Comparison of ENCODE assay signal across 11 cellular contexts in genomic region chr16:4521971-4522623, GRCh38. TPM values are rescaled to one million over a fixed set of nuclear protein-coding genes. Genes with fewer than 3 reads are reported as not detected.
A peak's percentile ranks its signal among the peaks of the same experiment; 100 is the strongest.
DNase-seq lines count a peak whose midpoint lies in the region; ATAC-seq, FAIRE-seq and TF ChIP-seq lines count a peak whose summit lies in the region.
"Had no signal": no experiment of that assay in that cellular context is flagged by ENCODE, and none has a peak within 500 bp of the region (broad histone marks: within the 10 kb centered on the region; RNA-seq: fewer than 3 reads in every experiment).

No MANE protein-coding gene starts in this region.

- H3K9me3 Mint-ChIP-seq in activated naive CD8-positive, alpha-beta T cell treated with anti-CD3 and anti-CD28 coated beads for 36 hours = no peaks in the 10 kb centered on the region
- H3K9me3 Mint-ChIP-seq: activated naive CD4-positive, alpha-beta T cell treated with anti-CD3 and anti-CD28 coated beads, Interleukin-2, amount 50 U/mL, for 24 hours had no signal

- peak; percentile 80 for DNase-seq in NCI-H146 treated with DMSO at 0.1 percent for 48 hours (lab: John Stamatoyannopoulos, UW; ENCODE audit: unreplicated experiment)
- peak; percentile 89 to 92 for DNase-seq in SJCRH30
- DNase-seq in left ventricle myocardium superior = peak; percentile 66
- DNase-seq in spleen = peak; percentile 56
- DNase-seq in activated naive CD8-positive, alpha-beta T cell treated with anti-CD3 and anti-CD28 coated beads for 36 hours = no peak
- no peak for DNase-seq in GM12891 (ENCODE audit: insufficient read length, low spot score)
- DNase-seq: mammary epithelial cell had no signal

- H3K36me3 Mint-ChIP-seq in activated naive CD8-positive, alpha-beta T cell treated with anti-CD3 and anti-CD28 coated beads for 36 hours = peaks cover 6% of the 10 kb centered on the region
- H3K36me3 Mint-ChIP-seq: activated naive CD4-positive, alpha-beta T cell treated with anti-CD3 and anti-CD28 coated beads, Interleukin-2, amount 50 U/mL, for 24 hours had no signal

- TF ChIP-seq POLR2A in spleen (IDR thresholded peaks at IDR 0.05) (no peak), GM12891 (IDR thresholded peaks at IDR 0.05; ENCODE audit: low read depth, low read length) (no peak)

- 80 to 87% (median 81%) methylated on average over 7 to 11 of the region's 11 CpGs for WGBS in spleen, 5 donors

- peak; percentile 50 for ATAC-seq in left ventricle myocardium superior
- ATAC-seq in GM21390 (IDR thresholded peaks at IDR 0.05; ENCODE audit: unreplicated experiment) = no peak

- no peaks in the 10 kb centered on the region for H3K36me3 ChIP-seq in SJCRH30
- peaks cover 0 to 22% (median 0%) of the 10 kb centered on the region in 6 donors for H3K36me3 ChIP-seq in spleen

- H3K27me3 Mint-ChIP-seq in activated naive CD8-positive, alpha-beta T cell treated with anti-CD3 and anti-CD28 coated beads for 36 hours = no peaks in the 10 kb centered on the region
- H3K27me3 Mint-ChIP-seq: activated naive CD4-positive, alpha-beta T cell treated with anti-CD3 and anti-CD28 coated beads, Interleukin-2, amount 50 U/mL, for 24 hours had no signal

- H3K9me3 ChIP-seq in SJCRH30 (replicated peaks) (no peaks in the 10 kb centered on the region), spleen (no peaks in the 10 kb centered on the region)
- H3K9me3 ChIP-seq: testis had no signal

- intact Hi-C loops in left ventricle myocardium superior (cut with micrococcal nuclease) (no loop called here), spleen (cut with DNase I; ENCODE audit: low total_unique reads) (no loop called here)

- H3K4me1 ChIP-seq in SJCRH30 (peaks cover 24% of the 10 kb centered on the region), spleen (peaks cover 0 to 34% (median 4%) of the 10 kb centered on the region in 6 donors)

- H3K4me3 Mint-ChIP-seq in activated naive CD8-positive, alpha-beta T cell treated with anti-CD3 and anti-CD28 coated beads for 36 hours = no peak overlapping the region
- H3K4me3 Mint-ChIP-seq: activated naive CD4-positive, alpha-beta T cell treated with anti-CD3 and anti-CD28 coated beads, Interleukin-2, amount 50 U/mL, for 24 hours had no signal

- H3K27me3 ChIP-seq in SJCRH30 (no peaks in the 10 kb centered on the region), spleen (replicated peaks in 1 of 7) (no peaks in the 10 kb centered on the region)
- H3K27me3 ChIP-seq: testis had no signal

- H3K4me3 ChIP-seq in SJCRH30 (no peak overlapping the region), spleen (no peak overlapping the region)
- H3K4me3 ChIP-seq: testis had no signal

- no peak overlapping the region for H3K27ac Mint-ChIP-seq in activated naive CD8-positive, alpha-beta T cell treated with anti-CD3 and anti-CD28 coated beads for 36 hours
- H3K27ac Mint-ChIP-seq: activated naive CD4-positive, alpha-beta T cell treated with anti-CD3 and anti-CD28 coated beads, Interleukin-2, amount 50 U/mL, for 24 hours had no signal

- H3K27ac ChIP-seq in SJCRH30 (peak overlapping the region; percentile 74), spleen (no peak overlapping the region)

- no peak for TF ChIP-seq CTCF in spleen (IDR thresholded peaks at IDR 0.05 in 8 of 11, conservative IDR thresholded peaks at IDR 0.05 in 3 of 11)

- H3K4me1 Mint-ChIP-seq in activated naive CD8-positive, alpha-beta T cell treated with anti-CD3 and anti-CD28 coated beads for 36 hours = peaks cover 9% of the 10 kb centered on the region

- FAIRE-seq in GM12891 (lab: Jason Lieb, UNC) = no peak

TF ChIP-seq in GM12891, 5 proteins besides CTCF, POLR2A, EP300 and RAD21:
- TF ChIP-seq POU2F2 (IDR thresholded peaks at IDR 0.05; ENCODE audit: low read depth, low read length) = no peak
- no peak for TF ChIP-seq SPI1 (IDR thresholded peaks at IDR 0.05; ENCODE audit: low read depth, low read length)
- no peak for TF ChIP-seq PAX5 (IDR thresholded peaks at IDR 0.05; ENCODE audit: insufficient read depth, low read length, severe bottlenecking)
- no peak for TF ChIP-seq TAF1 (IDR thresholded peaks at IDR 0.05; ENCODE audit: low read depth, low read length)
- TF ChIP-seq POLR2AphosphoS5 (IDR thresholded peaks at IDR 0.05; ENCODE audit: low read depth, low read length) = no peak

RNA-seq across cellular contexts. Expression of gene CDIP1, which starts 16.5 kb away (rescaled TPM):
- total RNA-seq in SJCRH30 (2014; rRNA removed; shearing (Covaris generic)) = 28.6 and 31.0 TPM in 2 replicates
- total RNA-seq in left ventricle myocardium superior (53.3 TPM), spleen (10 to 100 TPM; 17.8 to 26.9 (median 21.8) TPM)
- 10 to 100 TPM in 2 of 3 donors, 1 to 10 TPM in 1; 9.6 to 13.8 (median 12.1) TPM for polyA plus RNA-seq in spleen
- 10 to 100 TPM; 33.0 to 33.3 TPM for total RNA-seq in activated naive CD8-positive, alpha-beta T cell treated with anti-CD3 and anti-CD28 coated beads for 36 hours
- 24.6 TPM for polyA plus RNA-seq in GM12891 (2012; ENCODE audit: low read depth, missing spikeins)

RNA-seq across cellular contexts. Expression of gene C16orf96, which starts 34.0 kb away (rescaled TPM):
- total RNA-seq in SJCRH30 (2014; rRNA removed; shearing (Covaris generic)) = not detected in 2 replicates
- total RNA-seq in left ventricle myocardium superior (0.07 TPM), spleen (under 1 TPM; 0.17 to 0.33 (median 0.23) TPM)
- under 1 TPM; 0.06 to 0.07 (median 0.06) TPM for polyA plus RNA-seq in spleen
- under 1 TPM; 0.08 to 0.20 TPM for total RNA-seq in activated naive CD8-positive, alpha-beta T cell treated with anti-CD3 and anti-CD28 coated beads for 36 hours
- 0.06 TPM for polyA plus RNA-seq in GM12891 (2012; ENCODE audit: low read depth, missing spikeins)
- total RNA-seq: epithelial cell of proximal tubule had no signal
- polyA plus RNA-seq: mammary epithelial cell had no signal

RNA-seq across cellular contexts. Expression of gene HMOX2, which starts 45.9 kb away (rescaled TPM):
- total RNA-seq in SJCRH30 (2014; rRNA removed; shearing (Covaris generic)) = 22.0 and 24.2 TPM in 2 replicates
- total RNA-seq in left ventricle myocardium superior (121 TPM), spleen (10 to 100 TPM; 34.6 to 73.8 (median 59.0) TPM)
- polyA plus RNA-seq in spleen = 10 to 100 TPM; 26.6 to 48.0 (median 44.0) TPM
- 10 to 100 TPM; 84.4 to 88.4 TPM for total RNA-seq in activated naive CD8-positive, alpha-beta T cell treated with anti-CD3 and anti-CD28 coated beads for 36 hours
- 34.0 TPM for polyA plus RNA-seq in GM12891 (2012; ENCODE audit: low read depth, missing spikeins)

RNA-seq across cellular contexts. Expression of gene NMRAL1, which starts 47.7 kb away (rescaled TPM):
- total RNA-seq in SJCRH30 (2014; rRNA removed; shearing (Covaris generic)) = 0.79 and 2.2 TPM in 2 replicates
- total RNA-seq in left ventricle myocardium superior = 24.7 TPM
- total RNA-seq in spleen = 10 to 100 TPM; 26.3 to 49.0 (median 40.6) TPM
- polyA plus RNA-seq in spleen = 10 to 100 TPM; 40.1 to 58.6 (median 44.9) TPM
- total RNA-seq in activated naive CD8-positive, alpha-beta T cell treated with anti-CD3 and anti-CD28 coated beads for 36 hours = 10 to 100 TPM; 62.5 to 64.4 TPM
- 61.8 TPM for polyA plus RNA-seq in GM12891 (2012; ENCODE audit: low read depth, missing spikeins)

Comparison
In these comparisons a context has a peak if more than half of its experiments do, and no peak if none do; other contexts are left out.
1. DNase-seq: peak in NCI-H146 treated with DMSO at 0.1 percent for 48 hours (single experiment), SJCRH30 (2 of 2), left ventricle myocardium superior (single experiment) and spleen (single experiment); none in activated naive CD8-positive, alpha-beta T cell treated with anti-CD3 and anti-CD28 coated beads for 36 hours (single experiment) and GM12891 (single experiment).